Comparison of ENCODE assay signal across 15 cellular contexts in the genomic region with DNA sequence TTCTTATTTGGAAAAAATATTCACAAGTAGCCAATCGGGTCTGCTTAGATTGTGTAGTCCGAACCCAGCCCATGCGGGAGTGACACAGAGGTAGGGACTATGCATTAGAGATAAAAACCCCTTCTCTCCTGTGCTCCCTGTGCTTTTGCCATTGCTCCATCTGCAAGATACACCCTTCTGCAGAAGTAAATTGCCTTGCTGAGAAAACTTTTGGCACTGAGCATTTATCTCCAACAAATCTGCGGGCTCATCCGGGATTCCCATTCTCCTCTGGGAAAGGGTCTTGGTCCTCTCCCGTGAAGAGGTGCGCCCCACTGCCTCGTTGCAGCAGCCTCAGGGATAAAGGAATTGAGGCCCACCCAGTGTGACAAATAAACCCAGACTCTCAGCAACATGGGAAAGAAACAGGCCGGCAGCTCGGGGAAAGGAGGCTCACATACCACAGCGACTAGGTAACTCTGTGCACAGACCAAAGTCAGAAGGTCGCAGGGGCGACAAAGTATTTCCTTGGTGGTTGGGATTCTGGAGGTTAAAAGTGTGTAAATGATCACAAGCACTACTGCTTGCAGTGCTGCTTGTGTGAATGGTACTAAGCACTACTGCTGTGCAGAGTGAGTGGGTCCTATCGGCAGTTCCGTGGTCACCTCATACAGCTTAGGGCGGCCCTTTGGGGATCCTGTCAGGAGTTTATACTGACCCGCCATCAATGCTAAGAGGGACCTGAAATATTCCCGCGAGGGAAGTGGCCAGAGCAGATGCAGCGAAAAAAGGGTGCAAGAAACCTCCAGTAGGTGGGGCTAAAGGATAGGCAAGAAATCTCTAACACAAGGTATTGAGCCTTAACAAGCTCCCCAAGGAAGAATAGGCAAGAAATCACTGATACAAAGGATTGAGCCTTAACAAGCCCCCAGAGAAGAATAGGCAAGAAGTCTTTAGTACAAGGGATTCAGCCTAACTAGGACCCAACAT. TPM values are rescaled to one million over a fixed set of nuclear protein-coding genes. Genes with fewer than 3 reads are reported as not detected.
DNase-seq lines count a peak whose midpoint lies in the region; ATAC-seq and TF ChIP-seq lines count a peak whose summit lies in the region.
"Had no signal": no experiment of that assay in that cellular context is flagged by ENCODE, and none has a peak within 500 bp of the region (broad histone marks: within the 10 kb centered on the region; RNA-seq: fewer than 3 reads in every experiment).

No MANE protein-coding gene starts in this region.

- H4K8ac ChIP-seq in IMR-90 (ENCODE audit: low read depth in 2 of 2, low read length in 2 of 2) = no peak overlapping the region

- intact Hi-C loops in IMR-90 (cut with micrococcal nuclease) = no loop called here

- CTCF ChIA-PET in IMR-90 (lab: Yijun Ruan, JAX) = no interaction called here

- H3K14ac ChIP-seq in IMR-90 (replicated peaks; ENCODE audit: low read depth, low read length) = no peak overlapping the region

- no peak overlapping the region for H2BK15ac ChIP-seq in IMR-90 (ENCODE audit: low read depth, low read length)

- H2AK5ac ChIP-seq in IMR-90 (ENCODE audit: low read depth, low read length) = no peak overlapping the region

- TF ChIP-seq POLR2A in IMR-90 (IDR thresholded peaks at IDR 0.05; ENCODE audit: low read depth, low read length) = no peak

- ATAC-seq in IMR-90 (ENCODE audit: low read depth) = no peak
- ATAC-seq in stimulated activated naive CD8-positive, alpha-beta T cell treated with anti-CD3 and anti-CD28 coated beads, Interleukin-15, Interleukin-2, amounts not matched to agents 100 U/mL and 50 U/mL, for 24 hours = no peak
- no peak for ATAC-seq in GM21576 (IDR thresholded peaks at IDR 0.05; ENCODE audit: unreplicated experiment)
- no peak for ATAC-seq in GM18858 (IDR thresholded peaks at IDR 0.05; ENCODE audit: unreplicated experiment)
- ATAC-seq: activated CD4-positive, alpha-beta T cell treated with anti-CD3 and anti-CD28 coated beads for 36 hours; stimulated activated naive CD8-positive, alpha-beta T cell treated with anti-CD3 and anti-CD28 coated beads, Interleukin-15, amount 100 ng/mL, for 72 hours had no signal

- H2BK5ac ChIP-seq in IMR-90 (ENCODE audit: low read depth, low read length, poor library complexity, severe bottlenecking) = no peak overlapping the region

- H3K36me3 ChIP-seq in GM06990 (ENCODE audit: control insufficient read depth, insufficient read depth, low read length) (no peaks in the 10 kb centered on the region; the same call in none of the 2 replicates), IMR-90 (ENCODE audit: control insufficient read depth, insufficient read depth, low read length) (no peaks in the 10 kb centered on the region; the same call in 1 of the 2 replicates)

- no peak overlapping the region for H3K56ac ChIP-seq in IMR-90 (ENCODE audit: extremely low read depth, insufficient read depth, low read length)

- DNase-seq in GM06990 (ENCODE audit: extremely low read depth, insufficient read length) (no peak), IMR-90 (no peak), islet precursor cell (peak; percentile 87), AG08395 (ENCODE audit: low spot score) (no peak)
- no peak for DNase-seq in stimulated activated naive CD8-positive, alpha-beta T cell treated with anti-CD3 and anti-CD28 coated beads, Interleukin-15, Interleukin-2, amounts not matched to agents 100 U/mL and 50 U/mL, for 24 hours
- DNase-seq: activated CD4-positive, alpha-beta T cell treated with anti-CD3 and anti-CD28 coated beads for 36 hours; activated effector memory CD4-positive, alpha-beta T cell treated with Interleukin-2 at 50 U/mL for 16 hours; cerebellar nuclear complex; DMS153; foreskin fibroblast; left cardiac atrium; stimulated activated naive CD8-positive, alpha-beta T cell treated with anti-CD3 and anti-CD28 coated beads, Interleukin-15, amount 100 ng/mL, for 72 hours had no signal

- no peak overlapping the region for H4K5ac ChIP-seq in IMR-90 (ENCODE audit: low read depth, low read length)

- no peaks in the 10 kb centered on the region for H3K4me1 ChIP-seq in IMR-90 (ENCODE audit: control insufficient read depth, insufficient read depth, low read length)

- peak; percentile 22; the same call in 1 of the 2 replicates for TF ChIP-seq RAD21 in IMR-90 (IDR thresholded peaks at IDR 0.05; ENCODE audit: low read length)

- no peak overlapping the region for H3K4me2 ChIP-seq in IMR-90 (ENCODE audit: low read depth, low read length)

- no peak overlapping the region for H3K23ac ChIP-seq in IMR-90 (ENCODE audit: low read depth, low read length)

- no CpG with 5 or more reads among the region's 20 CpGs for WGBS in IMR-90 (ENCODE audit: extremely low coverage in 2 of 2, insufficient read length in 1 of 2), 2 experiments

- no TSS peak for BruUV-seq in IMR-90 (replicated peaks; lab: Mats Ljungman, UMichigan)

- no peak overlapping the region for H2BK20ac ChIP-seq in IMR-90 (ENCODE audit: low read depth, low read length)

- no peak overlapping the region for H2BK120ac ChIP-seq in IMR-90 (ENCODE audit: low read depth, low read length)

- no peak overlapping the region for H3K9ac ChIP-seq in IMR-90 (ENCODE audit: low read depth, low read length)

- POLR2A ChIA-PET in IMR-90 (lab: Charles Lee; ENCODE audit: unreplicated experiment) = no interaction called here

- no peak overlapping the region for H2AFZ ChIP-seq in IMR-90 (replicated peaks; ENCODE audit: low read length, poor library complexity)

- peaks cover 35 to 72% of the 10 kb centered on the region in 2 experiments for H3K79me1 ChIP-seq in IMR-90 (ENCODE audit: low read depth in 1 of 2, low read length in 2 of 2)

- H3K27me3 ChIP-seq in GM06990 (replicated peaks; ENCODE audit: control insufficient read depth, insufficient read depth, low read length) (no peaks in the 10 kb centered on the region), IMR-90 (ENCODE audit: control insufficient read depth, insufficient read depth, low read length) (no peaks in the 10 kb centered on the region)

- peak; percentile 11 for TF ChIP-seq CTCF in GM06990 (IDR thresholded peaks at IDR 0.05; ENCODE audit: insufficient read depth, low read length, poor library complexity, severe bottlenecking)
- no peak for TF ChIP-seq CTCF in IMR-90 (conservative IDR thresholded peaks at IDR 0.05; ENCODE audit: low read depth, low read length)
- 0 out of 2 replicates have a peak, but pooled peaks have one; percentile 10 for TF ChIP-seq CTCF in WI38 (IDR thresholded peaks at IDR 0.05; ENCODE audit: low read depth, low read length)

- H3K27ac ChIP-seq in IMR-90 (ENCODE audit: insufficient read depth, low read length) = no peak overlapping the region

- peaks cover 19% of the 10 kb centered on the region for H3K9me3 ChIP-seq in IMR-90 (ENCODE audit: control insufficient read depth, insufficient read depth, low read length)

- H3K18ac ChIP-seq in IMR-90 (ENCODE audit: low read depth, low read length) = no peak overlapping the region

- peaks cover 3% of the 10 kb centered on the region; the same call in 1 of the 2 replicates for H3K9me1 ChIP-seq in IMR-90 (ENCODE audit: insufficient read depth, low read length)

- no peak overlapping the region for H4K91ac ChIP-seq in IMR-90 (ENCODE audit: insufficient read depth, low read depth, low read length)

- H3K4me3 ChIP-seq in GM06990 (replicated peaks; ENCODE audit: low read depth, low read length) (no peak overlapping the region), IMR-90 (ENCODE audit: insufficient read depth, low read depth, low read length) (no peak overlapping the region), WI38 (ENCODE audit: low read depth, low read length) (no peak overlapping the region)

- no peak overlapping the region for H3K4ac ChIP-seq in IMR-90 (ENCODE audit: low read depth, low read length)

- peaks cover 84% of the 10 kb centered on the region for H4K20me1 ChIP-seq in IMR-90 (ENCODE audit: insufficient read depth, low read length)

- in situ Hi-C loops in IMR-90 (cut with MboI; ENCODE audit: low sequenced_read_pairs) = no loop called here

- H2AK9ac ChIP-seq in IMR-90 (replicated peaks; ENCODE audit: low read depth, low read length, poor library complexity) = no peak overlapping the region

- dilution Hi-C loops in IMR-90 (cut with HindIII; ENCODE audit: low sequenced_read_pairs, unreplicated experiment) = no loop called here

TF ChIP-seq in IMR-90, 13 proteins besides CTCF, POLR2A, EP300 and RAD21 (continues in another document):
- TF ChIP-seq MAFK (IDR thresholded peaks at IDR 0.05; ENCODE audit: low read depth, low read length) (no peak), MXI1 (IDR thresholded peaks at IDR 0.05; ENCODE audit: borderline replicate concordance, low read depth, low read length) (no peak), CEBPB (IDR thresholded peaks at IDR 0.05; ENCODE audit: low read depth, low read length) (no peak), RCOR1 (IDR thresholded peaks at IDR 0.05; ENCODE audit: insufficient replicate concordance, low read length) (no peak), MAZ (IDR thresholded peaks at IDR 0.05; ENCODE audit: borderline replicate concordance, low read depth, low read length) (no peak), RFX5 (IDR thresholded peaks at IDR 0.05; ENCODE audit: low read depth, low read length) (no peak), FOS (IDR thresholded peaks at IDR 0.05; ENCODE audit: low read depth, low read length) (no peak), CHD1 (IDR thresholded peaks at IDR 0.05; ENCODE audit: low read depth, low read length) (no peak), NFE2L2 (IDR thresholded peaks at IDR 0.05; ENCODE audit: low read depth, low read length) (no peak)
- TF ChIP-seq, protein P1, sequence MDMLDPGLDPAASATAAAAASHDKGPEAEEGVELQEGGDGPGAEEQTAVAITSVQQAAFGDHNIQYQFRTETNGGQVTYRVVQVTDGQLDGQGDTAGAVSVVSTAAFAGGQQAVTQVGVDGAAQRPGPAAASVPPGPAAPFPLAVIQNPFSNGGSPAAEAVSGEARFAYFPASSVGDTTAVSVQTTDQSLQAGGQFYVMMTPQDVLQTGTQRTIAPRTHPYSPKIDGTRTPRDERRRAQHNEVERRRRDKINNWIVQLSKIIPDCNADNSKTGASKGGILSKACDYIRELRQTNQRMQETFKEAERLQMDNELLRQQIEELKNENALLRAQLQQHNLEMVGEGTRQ (IDR thresholded peaks at IDR 0.05; ENCODE audit: low read depth, low read length) = no peak
- TF ChIP-seq, protein P2, sequence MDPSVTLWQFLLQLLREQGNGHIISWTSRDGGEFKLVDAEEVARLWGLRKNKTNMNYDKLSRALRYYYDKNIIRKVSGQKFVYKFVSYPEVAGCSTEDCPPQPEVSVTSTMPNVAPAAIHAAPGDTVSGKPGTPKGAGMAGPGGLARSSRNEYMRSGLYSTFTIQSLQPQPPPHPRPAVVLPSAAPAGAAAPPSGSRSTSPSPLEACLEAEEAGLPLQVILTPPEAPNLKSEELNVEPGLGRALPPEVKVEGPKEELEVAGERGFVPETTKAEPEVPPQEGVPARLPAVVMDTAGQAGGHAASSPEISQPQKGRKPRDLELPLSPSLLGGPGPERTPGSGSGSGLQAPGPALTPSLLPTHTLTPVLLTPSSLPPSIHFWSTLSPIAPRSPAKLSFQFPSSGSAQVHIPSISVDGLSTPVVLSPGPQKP (IDR thresholded peaks at IDR 0.05; ENCODE audit: borderline replicate concordance, low read depth, low read length) = no peak

RNA-seq across cellular contexts. Expression of a gene that starts 54.3 kb away (rescaled TPM):
- 33.2 and 39.7 TPM in 2 replicates for total RNA-seq in IMR-90 (2012; rRNA removed)
- 19.2 and 21.4 TPM in 2 replicates for polyA plus RNA-seq in IMR-90 (2012; rRNA removed)
- 5.4 and 7.8 TPM in 2 replicates for polyA plus RNA-seq in IMR-90 (2012; cell fraction: cytosol; rRNA removed)
- 2.7 and 13.0 TPM in 2 replicates for polyA plus RNA-seq in IMR-90 (2012; cell fraction: nucleus; rRNA removed; ENCODE audit: low replicate concordance)
